ENCODE assay signal across 1 cellular context in genomic region chr5:92613546-92613945, GRCh38.
TF ChIP-seq lines count a peak whose summit lies in the region.

No MANE protein-coding gene starts in this region.

TF ChIP-seq in H1, 55 proteins besides CTCF, POLR2A, EP300 and RAD21 (continued from another document):
- TF ChIP-seq CHD7 (IDR thresholded peaks at IDR 0.05; ENCODE audit: insufficient replicate concordance, low read length) (no peak), SIN3A (conservative IDR thresholded peaks at IDR 0.05 in 1 of 2, IDR thresholded peaks at IDR 0.05 in 1 of 2; ENCODE audit: low read depth in 1 of 2, low read length in 2 of 2) (no peak), CREB1 (IDR thresholded peaks at IDR 0.05) (no peak), ATF3 (IDR thresholded peaks at IDR 0.05; ENCODE audit: insufficient read depth, low read depth, low read length) (no peak), RFX5 (IDR thresholded peaks at IDR 0.05; ENCODE audit: borderline replicate concordance, low read depth, low read length) (no peak), BCL11A (IDR thresholded peaks at IDR 0.05; ENCODE audit: low read depth in 2 of 2, low read length in 2 of 2) (no peak), USF2 (IDR thresholded peaks at IDR 0.05; ENCODE audit: low read length) (no peak), BACH1 (IDR thresholded peaks at IDR 0.05; ENCODE audit: low read length) (no peak), HDAC6 (IDR thresholded peaks at IDR 0.05; ENCODE audit: low read depth, low read length) (no peak), SP1 (IDR thresholded peaks at IDR 0.05; ENCODE audit: low read depth, low read length) (no peak), HDAC2 (IDR thresholded peaks at IDR 0.05; ENCODE audit: borderline replicate concordance in 1 of 2, low read depth in 2 of 2, low read length in 2 of 2) (no peak)
